ENCODE assay signal across 8 cellular contexts in the genomic region with DNA sequence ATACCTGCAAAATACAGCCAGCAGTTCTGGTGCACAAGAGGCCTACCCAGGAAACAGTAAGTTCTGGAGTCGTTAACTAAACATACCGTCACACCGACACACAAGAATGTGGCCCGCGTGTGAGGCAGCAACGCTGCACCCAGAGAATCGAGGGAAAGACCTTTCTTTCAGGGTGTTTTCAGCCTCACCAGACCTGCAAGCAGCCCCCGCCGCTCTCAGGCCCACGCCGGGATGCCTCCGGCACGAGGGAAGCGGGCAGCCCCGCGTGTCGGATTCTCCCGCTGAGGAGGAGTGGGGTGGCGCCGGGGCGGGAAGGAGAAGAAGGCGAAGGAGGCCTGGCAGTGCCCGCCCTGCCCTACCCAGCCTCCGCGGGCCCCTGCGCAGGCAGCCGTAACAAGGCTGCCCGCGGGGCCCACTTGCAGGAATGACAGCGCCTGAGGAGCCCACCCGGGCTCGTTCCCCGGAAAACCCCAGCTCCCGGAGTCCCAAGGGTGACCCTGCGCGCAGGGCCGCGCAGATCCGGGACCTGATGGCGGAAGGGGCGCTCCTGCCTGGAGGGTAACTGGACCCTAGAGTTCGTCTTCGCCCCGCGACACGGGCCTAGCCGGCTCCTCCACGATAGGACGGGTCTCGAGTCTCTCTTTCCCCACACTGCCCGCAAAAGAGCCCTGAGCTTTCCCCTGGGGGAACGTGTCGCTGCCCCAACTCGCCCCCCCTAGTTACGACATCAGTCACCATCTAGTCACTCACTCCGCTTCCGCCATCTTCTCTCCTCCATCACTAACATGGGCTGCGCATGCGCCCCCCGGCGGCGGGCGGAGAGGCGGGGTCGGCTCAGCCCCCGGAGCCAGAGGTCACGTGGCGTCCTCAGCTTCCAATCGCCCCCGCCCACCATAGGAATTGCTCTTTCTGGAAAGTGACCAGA. TPM values are rescaled to one million over a fixed set of nuclear protein-coding genes. Genes with fewer than 3 reads are reported as not detected.
A peak's percentile ranks its signal among the peaks of the same experiment; 100 is the strongest.
DNase-seq lines count a peak whose midpoint lies in the region; ATAC-seq and TF ChIP-seq lines count a peak whose summit lies in the region.

A gene with protein sequence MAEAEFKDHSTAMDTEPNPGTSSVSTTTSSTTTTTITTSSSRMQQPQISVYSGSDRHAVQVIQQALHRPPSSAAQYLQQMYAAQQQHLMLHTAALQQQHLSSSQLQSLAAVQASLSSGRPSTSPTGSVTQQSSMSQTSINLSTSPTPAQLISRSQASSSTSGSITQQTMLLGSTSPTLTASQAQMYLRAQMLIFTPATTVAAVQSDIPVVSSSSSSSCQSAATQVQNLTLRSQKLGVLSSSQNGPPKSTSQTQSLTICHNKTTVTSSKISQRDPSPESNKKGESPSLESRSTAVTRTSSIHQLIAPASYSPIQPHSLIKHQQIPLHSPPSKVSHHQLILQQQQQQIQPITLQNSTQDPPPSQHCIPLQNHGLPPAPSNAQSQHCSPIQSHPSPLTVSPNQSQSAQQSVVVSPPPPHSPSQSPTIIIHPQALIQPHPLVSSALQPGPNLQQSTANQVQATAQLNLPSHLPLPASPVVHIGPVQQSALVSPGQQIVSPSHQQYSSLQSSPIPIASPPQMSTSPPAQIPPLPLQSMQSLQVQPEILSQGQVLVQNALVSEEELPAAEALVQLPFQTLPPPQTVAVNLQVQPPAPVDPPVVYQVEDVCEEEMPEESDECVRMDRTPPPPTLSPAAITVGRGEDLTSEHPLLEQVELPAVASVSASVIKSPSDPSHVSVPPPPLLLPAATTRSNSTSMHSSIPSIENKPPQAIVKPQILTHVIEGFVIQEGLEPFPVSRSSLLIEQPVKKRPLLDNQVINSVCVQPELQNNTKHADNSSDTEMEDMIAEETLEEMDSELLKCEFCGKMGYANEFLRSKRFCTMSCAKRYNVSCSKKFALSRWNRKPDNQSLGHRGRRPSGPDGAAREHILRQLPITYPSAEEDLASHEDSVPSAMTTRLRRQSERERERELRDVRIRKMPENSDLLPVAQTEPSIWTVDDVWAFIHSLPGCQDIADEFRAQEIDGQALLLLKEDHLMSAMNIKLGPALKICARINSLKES (minus strand): TSS at position 782 of the 925 bp plus-strand sequence. CDS start 18 bp downstream, at position 764.

- TF ChIP-seq POLR2A in gastroesophageal sphincter (IDR thresholded peaks at IDR 0.05), result peak; percentile 46 to 71

- DNase-seq in NCI-H1048 (lab: John Stamatoyannopoulos, UW) (peak; percentile 58), SK-N-MC (ENCODE audit: low read depth, low spot score) (peak; percentile 57)
- DNase-seq in activated naive CD4-positive, alpha-beta T cell treated with anti-CD3 and anti-CD28 coated beads, Interleukin-2, amount 10 ng/mL, durations not matched to agents 7 days and 5 days, result peak; percentile 92

- peak within 1 kb of the TSS; percentile 91 for H3K9ac ChIP-seq in SK-N-MC (ENCODE audit: insufficient read length)

- H3K27me3 ChIP-seq in gastroesophageal sphincter (no peaks in the 10 kb centered on the region), neutrophil (no peaks in the 10 kb centered on the region)

- H3K4me1 ChIP-seq in gastroesophageal sphincter (peaks cover 0 to 40% (median 9%) of the 10 kb centered on the region in 3 donors), neutrophil (ENCODE audit: control insufficient read depth in 1 of 2, insufficient read depth in 1 of 2, low read depth in 1 of 2, low read length in 1 of 2) (peaks cover 32% of the 10 kb centered on the region in 2 experiments)

- WGBS in gastroesophageal sphincter (ENCODE audit: low coverage in 1 of 2), 2 donors, result 0% methylated on average over 11 to 12 of the region's 70 CpGs

- H3K27ac ChIP-seq in SK-N-MC, result peak within 1 kb of the TSS; percentile 61; the same call in 1 of the 2 replicates
- peak within 1 kb of the TSS; percentile 94 to 99 (median 98) for H3K27ac ChIP-seq in gastroesophageal sphincter
- H3K27ac ChIP-seq in neutrophil, result peak within 1 kb of the TSS; percentile 97

- peaks cover 23% of the 10 kb centered on the region for H3K36me3 Mint-ChIP-seq in activated naive CD4-positive, alpha-beta T cell treated with anti-CD3 and anti-CD28 coated beads, Interleukin-2, amount 10 ng/mL, durations not matched to agents 7 days and 5 days

- TF ChIP-seq EP300 in gastroesophageal sphincter (IDR thresholded peaks at IDR 0.05), result no peak

- no peaks in the 10 kb centered on the region for H3K9me3 Mint-ChIP-seq in activated naive CD4-positive, alpha-beta T cell treated with anti-CD3 and anti-CD28 coated beads, Interleukin-2, amount 10 ng/mL, durations not matched to agents 7 days and 5 days

- H3K4me1 Mint-ChIP-seq in activated naive CD4-positive, alpha-beta T cell treated with anti-CD3 and anti-CD28 coated beads, Interleukin-2, amount 10 ng/mL, durations not matched to agents 7 days and 5 days, result peaks cover 31% of the 10 kb centered on the region

- peak within 1 kb of the TSS; percentile 99 for H3K4me3 Mint-ChIP-seq in activated naive CD4-positive, alpha-beta T cell treated with anti-CD3 and anti-CD28 coated beads, Interleukin-2, amount 10 ng/mL, durations not matched to agents 7 days and 5 days

- TF ChIP-seq CTCF in gastroesophageal sphincter (IDR thresholded peaks at IDR 0.05), result peak in 3 of 4 experiments; percentile 22 to 40 (median 29)
- peak; percentile 13 for TF ChIP-seq CTCF in neutrophil (IDR thresholded peaks at IDR 0.05)
- TF ChIP-seq CTCF in subcutaneous adipose tissue (IDR thresholded peaks at IDR 0.05; ENCODE audit: low read depth), result no peak

- ATAC-seq in HG02588 (IDR thresholded peaks at IDR 0.05; ENCODE audit: unreplicated experiment), result peak; percentile 71
- peak; percentile 96 for ATAC-seq in gastroesophageal sphincter

- CTCF ChIA-PET in activated naive CD4-positive, alpha-beta T cell treated with anti-CD3 and anti-CD28 coated beads, Interleukin-2, amount 10 ng/mL, durations not matched to agents 7 days and 5 days (lab: Charles Lee), result interaction anchor here (0.5 to 1.4 kb wide), 4 partner anchors 8 to 314 kb away, joined by 3 read pairs; no protein-coding TSS in a partner anchor

- H3K9me3 ChIP-seq in SK-N-MC (ENCODE audit: low read depth, low read length) (no peaks in the 10 kb centered on the region), gastroesophageal sphincter (no peaks in the 10 kb centered on the region), neutrophil (no peaks in the 10 kb centered on the region)

- H3K4me3 ChIP-seq in GM08714 (ENCODE audit: low read length), result peak within 1 kb of the TSS; percentile 90
- H3K4me3 ChIP-seq in SK-N-MC, result peak within 1 kb of the TSS; percentile 91
- H3K4me3 ChIP-seq in gastroesophageal sphincter, result peak within 1 kb of the TSS; percentile 91 to 97
- peak within 1 kb of the TSS; percentile 94 to 98 for H3K4me3 ChIP-seq in neutrophil (ENCODE audit: low read depth in 1 of 2, low read length in 1 of 2)

- peak within 1 kb of the TSS; percentile 100 for H3K27ac Mint-ChIP-seq in activated naive CD4-positive, alpha-beta T cell treated with anti-CD3 and anti-CD28 coated beads, Interleukin-2, amount 10 ng/mL, durations not matched to agents 7 days and 5 days

- H3K36me3 ChIP-seq in SK-N-MC (ENCODE audit: insufficient read depth, low read length), result peaks cover 29% of the 10 kb centered on the region
- H3K36me3 ChIP-seq in gastroesophageal sphincter, result peaks cover 0 to 24% of the 10 kb centered on the region in 2 donors
- peaks cover 17% of the 10 kb centered on the region for H3K36me3 ChIP-seq in neutrophil

- no peaks in the 10 kb centered on the region for H3K27me3 Mint-ChIP-seq in activated naive CD4-positive, alpha-beta T cell treated with anti-CD3 and anti-CD28 coated beads, Interleukin-2, amount 10 ng/mL, durations not matched to agents 7 days and 5 days

RNA-seq across cellular contexts. Expression of the gene that starts here (rescaled TPM):
- total RNA-seq in gastroesophageal sphincter (100 to 1,000 TPM in 1 of 4 donors, 10 to 100 TPM in 3; 45.2 to 113 (median 83.9) TPM), subcutaneous adipose tissue (10 to 100 TPM; 57.1 to 89.7 (median 62.1) TPM)

Comparison
In these comparisons a context has a peak if more than half of its experiments do, and no peak if none do; other contexts are left out.
1. Peak in every context shown above with its lines: DNase-seq, ATAC-seq, H3K4me3 ChIP-seq and H3K27ac ChIP-seq.